In genomic region chr6:4435981-4436445, GRCh38 we compare ENCODE assay signal across 27 cellular contexts.
DNase-seq lines count a peak whose midpoint lies in the region; ATAC-seq and TF ChIP-seq lines count a peak whose summit lies in the region.
"Had no signal": no experiment of that assay in that cellular context is flagged by ENCODE, and none has a peak within 500 bp of the region (broad histone marks: within the 10 kb centered on the region; RNA-seq: fewer than 3 reads in every experiment).

No MANE protein-coding gene starts in this region.

- WGBS in heart right ventricle, 2 donors: 25 to 37% methylated on average over 2 of the region's 2 CpGs

- peak in 6 of 8 donors; percentile 41 to 76 (median 60) for ATAC-seq in heart right ventricle
- no peak for ATAC-seq in Right ventricle myocardium inferior
- ATAC-seq: HepG2, left colon, natural killer cell had no signal

- H3K27ac ChIP-seq in heart right ventricle (peak overlapping the region in 7 of 10 donors; percentile 17 to 49 (median 26)), WERI-Rb-1 (no peak overlapping the region)
- H3K27ac ChIP-seq: C4-2B, HL-60, SJCRH30, spleen, VCaP had no signal

- TF ChIP-seq CTCF in heart right ventricle (IDR thresholded peaks at IDR 0.05) (no peak), fibroblast of villous mesenchyme (IDR thresholded peaks at IDR 0.05; ENCODE audit: insufficient read depth, low read depth, low read length) (no peak), WERI-Rb-1 (IDR thresholded peaks at IDR 0.05; ENCODE audit: low read depth, low read length) (no peak)

- H3K27me3 ChIP-seq in heart right ventricle: no peaks in the 10 kb centered on the region
- H3K27me3 ChIP-seq in WERI-Rb-1 (ENCODE audit: insufficient read depth, low read depth, severe bottlenecking): peaks cover 84% of the 10 kb centered on the region
- H3K27me3 ChIP-seq: SJCRH30, spleen had no signal

- H3K36me3 ChIP-seq in heart right ventricle: no peaks in the 10 kb centered on the region
- H3K36me3 ChIP-seq in WERI-Rb-1: no peaks in the 10 kb centered on the region
- H3K36me3 ChIP-seq: SJCRH30, spleen had no signal

- H3K4me3 ChIP-seq in heart right ventricle: no peak overlapping the region
- H3K4me3 ChIP-seq in fibroblast of villous mesenchyme (ENCODE audit: low read depth, low read length): no peak overlapping the region
- H3K4me3 ChIP-seq in WERI-Rb-1 (ENCODE audit: low read depth, low read length): no peak overlapping the region
- H3K4me3 ChIP-seq: SJCRH30, spleen had no signal

- H3K4me1 ChIP-seq in heart right ventricle: peaks cover 0 to 19% (median 4%) of the 10 kb centered on the region in 9 donors
- H3K4me1 ChIP-seq: SJCRH30, spleen had no signal

- intact Hi-C loops in heart right ventricle (cut with DNase I) (no loop called here), Right ventricle myocardium inferior (cut with DNase I) (no loop called here)

- DNase-seq in heart right ventricle (no peak), Right ventricle myocardium inferior (ENCODE audit: missing footprints) (no peak), SKM-1 (lab: John Stamatoyannopoulos, UW; ENCODE audit: unreplicated experiment) (peak; percentile 41), fibroblast of villous mesenchyme (ENCODE audit: low read depth) (peak; percentile 58), AG08396 (ENCODE audit: low spot score) (no peak), WERI-Rb-1 (no peak), globus pallidus (ENCODE audit: low spot score) (no peak)
- DNase-seq: activated CD4-positive, alpha-beta T cell treated with anti-CD3 and anti-CD28 coated beads, Interleukin-2, amount 50 U/mL, for 1 hour; activated naive CD4-positive, alpha-beta T cell treated with anti-CD3 and anti-CD28 coated beads, Interleukin-2, amount 50 U/mL, for 16 hours; anterior cingulate cortex; central memory CD4-positive, alpha-beta T cell; dermis blood vessel endothelial cell; H7; left colon; natural killer cell; NCI-H1048; NCI-H2029; NCI-H446; retina; SJCRH30; spleen; stimulated activated CD4-positive, alpha-beta T cell treated with anti-CD3 and anti-CD28 coated beads, Interleukin-2, amount 100 ng/mL, for 48 hours; stimulated activated naive CD4-positive, alpha-beta T cell had no signal

- H3K9me3 ChIP-seq in heart right ventricle (peaks cover 0 to 20% (median 3%) of the 10 kb centered on the region in 11 donors), WERI-Rb-1 (ENCODE audit: severe bottlenecking) (peaks cover 3% of the 10 kb centered on the region)
- H3K9me3 ChIP-seq: SJCRH30 had no signal

Comparison
In these comparisons a context has a peak if more than half of its experiments do, and no peak if none do; other contexts are left out.
1. DNase-seq: peak in SKM-1 (single experiment) and fibroblast of villous mesenchyme (single experiment); none in heart right ventricle (0 of 2), Right ventricle myocardium inferior (single experiment), AG08396 (single experiment), WERI-Rb-1 (single experiment) and globus pallidus (single experiment).